Comparison of ENCODE assay signal across 2 cellular contexts in genomic region chr19:13844130-13844631, GRCh38.
TF ChIP-seq lines count a peak whose summit lies in the region.

No MANE protein-coding gene starts in this region.

TF ChIP-seq in GM23338, 12 proteins besides CTCF, POLR2A, EP300 and RAD21 (continued from another document):
- no peak for TF ChIP-seq ZNF462 (CRISPR knock-in tag; IDR thresholded peaks at IDR 0.05)
- TF ChIP-seq ZNF331 (CRISPR knock-in tag; IDR thresholded peaks at IDR 0.05; ENCODE audit: low read depth) = no peak
- no peak for TF ChIP-seq EZH2phosphoT487 (IDR thresholded peaks at IDR 0.05; ENCODE audit: unreplicated experiment)
- no peak for TF ChIP-seq REST (IDR thresholded peaks at IDR 0.05; ENCODE audit: unreplicated experiment)

TF ChIP-seq in WTC11, 78 proteins besides CTCF, POLR2A, EP300 and RAD21 (continued from another document):
- TF ChIP-seq SMAD4 (CRISPR knock-in tag; IDR thresholded peaks at IDR 0.05) (no peak), JUN (CRISPR knock-in tag; IDR thresholded peaks at IDR 0.05) (no peak), SOX15 (CRISPR knock-in tag; IDR thresholded peaks at IDR 0.05) (no peak), OVOL2 (CRISPR knock-in tag; IDR thresholded peaks at IDR 0.05; ENCODE audit: borderline replicate concordance) (no peak), NR1H2 (CRISPR knock-in tag; IDR thresholded peaks at IDR 0.05) (no peak), NFE2L1 (CRISPR knock-in tag; IDR thresholded peaks at IDR 0.05) (no peak), ZNF423 (CRISPR knock-in tag; IDR thresholded peaks at IDR 0.05) (no peak), TP53 (CRISPR knock-in tag; IDR thresholded peaks at IDR 0.05) (no peak)
